Comparison of ENCODE assay signal across 8 cellular contexts in the genomic region with DNA sequence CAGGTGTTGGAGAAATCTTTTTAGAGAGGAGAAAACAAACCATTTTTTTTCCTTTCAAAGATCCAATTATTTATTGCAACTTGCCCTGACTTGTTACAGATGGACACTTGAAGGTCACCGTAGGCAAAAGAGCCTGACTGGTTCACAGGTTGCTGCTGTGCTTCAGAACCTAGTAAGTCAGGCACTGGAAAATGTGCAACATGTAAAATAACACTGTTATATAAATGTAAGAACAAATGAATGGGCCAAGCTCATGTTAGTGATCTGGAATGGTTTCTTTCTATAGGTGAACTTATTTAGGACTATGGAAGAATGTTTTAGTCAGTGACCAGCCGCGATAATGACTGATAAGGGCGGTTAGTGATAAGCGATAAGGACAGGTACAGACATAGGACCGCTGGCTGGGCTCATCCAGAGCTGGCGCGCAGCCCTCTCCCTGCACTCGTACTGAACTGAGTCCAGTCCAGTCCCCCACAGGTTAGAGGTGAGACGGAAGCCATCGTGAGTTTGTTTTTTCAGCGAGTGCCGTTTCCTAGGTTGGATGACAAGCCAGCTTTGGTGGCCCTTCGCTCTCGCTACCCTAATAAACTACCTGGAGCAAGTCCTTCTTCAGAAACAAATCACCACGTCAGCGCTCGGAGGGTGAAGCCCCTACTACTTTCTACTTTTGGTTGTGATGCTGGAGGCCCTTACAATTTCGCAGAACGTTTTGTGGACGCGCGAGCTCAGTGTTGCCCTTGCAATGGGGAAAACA.
DNase-seq lines count a peak whose midpoint lies in the region; ATAC-seq and TF ChIP-seq lines count a peak whose summit lies in the region.

No MANE protein-coding gene starts in this region.

- H3K9me3 ChIP-seq in esophagus squamous epithelium (no peaks in the 10 kb centered on the region), parathyroid adenoma (ENCODE audit: control insufficient read depth, low read length) (no peaks in the 10 kb centered on the region)

- intact Hi-C loops in activated CD8-positive, alpha-beta T cell treated with anti-CD3 and anti-CD28 coated beads for 36 hours (cut with micrococcal nuclease): loop anchor here (5.0 kb wide), 2 partner anchors 106 to 231 kb away; no protein-coding TSS in a partner anchor
- intact Hi-C loops in esophagus squamous epithelium (cut with DNase I): no loop called here

- H3K36me3 ChIP-seq in esophagus squamous epithelium: no peaks in the 10 kb centered on the region
- no peaks in the 10 kb centered on the region for H3K36me3 ChIP-seq in parathyroid adenoma (ENCODE audit: control insufficient read depth, insufficient read depth, low read length)

- peak overlapping the region; percentile 82 for H3K4me3 Mint-ChIP-seq in activated CD8-positive, alpha-beta T cell treated with anti-CD3 and anti-CD28 coated beads for 36 hours

- peaks cover 72% of the 10 kb centered on the region for H3K27me3 Mint-ChIP-seq in activated CD8-positive, alpha-beta T cell treated with anti-CD3 and anti-CD28 coated beads for 36 hours

- H2AFZ ChIP-seq in parathyroid adenoma: peak overlapping the region; percentile 88

- H3K27ac Mint-ChIP-seq in activated CD8-positive, alpha-beta T cell treated with anti-CD3 and anti-CD28 coated beads for 36 hours: peak overlapping the region; percentile 81

- no peak for TF ChIP-seq CTCF in GM10266 (IDR thresholded peaks at IDR 0.05; ENCODE audit: control insufficient read depth, insufficient read depth, low read depth, missing control alignments)
- TF ChIP-seq CTCF in activated CD8-positive, alpha-beta T cell treated with anti-CD3 and anti-CD28 coated beads for 36 hours (IDR thresholded peaks at IDR 0.05): no peak
- TF ChIP-seq CTCF in esophagus squamous epithelium (IDR thresholded peaks at IDR 0.05): no peak
- no peak for TF ChIP-seq CTCF in parathyroid adenoma (IDR thresholded peaks at IDR 0.05)

- no peaks in the 10 kb centered on the region for H3K79me2 ChIP-seq in parathyroid adenoma

- peak; percentile 38 for ATAC-seq in GM21619 (IDR thresholded peaks at IDR 0.05; ENCODE audit: unreplicated experiment)
- peak; percentile 45 for ATAC-seq in activated CD8-positive, alpha-beta T cell treated with anti-CD3 and anti-CD28 coated beads for 36 hours

- H3K9ac ChIP-seq in parathyroid adenoma: no peak overlapping the region

- H3K4me3 ChIP-seq in Jurkat, Clone E6-1 (ENCODE audit: low read length): peak overlapping the region; percentile 66
- H3K4me3 ChIP-seq in esophagus squamous epithelium (peak overlapping the region; percentile 56 to 75 (median 63)), parathyroid adenoma (ENCODE audit: low read depth, low read length) (peak overlapping the region; percentile 85)

- H3K4me2 ChIP-seq in parathyroid adenoma (ENCODE audit: low read length): peak overlapping the region; percentile 87

- TF ChIP-seq POLR2A in esophagus squamous epithelium (IDR thresholded peaks at IDR 0.05): no peak

- POLR2A ChIA-PET in activated CD8-positive, alpha-beta T cell treated with anti-CD3 and anti-CD28 coated beads for 36 hours (lab: Charles Lee): interaction anchor here (0.8 to 4.0 kb wide), 7 partner anchors 7 to 543 kb away, joined by 3 to 31 read pairs (median 3); partner anchors contain the start of gene PRDM1

- CTCF ChIA-PET in activated CD8-positive, alpha-beta T cell treated with anti-CD3 and anti-CD28 coated beads for 36 hours (lab: Charles Lee): interaction anchor here (1.0 to 4.6 kb wide), 13 partner anchors 9 to 569 kb away, joined by 3 to 33 read pairs (median 4); partner anchors contain the start of gene PRDM1

- H3K9me3 Mint-ChIP-seq in activated CD8-positive, alpha-beta T cell treated with anti-CD3 and anti-CD28 coated beads for 36 hours: no peaks in the 10 kb centered on the region

- H3K4me1 ChIP-seq in esophagus squamous epithelium (peaks cover 0 to 38% (median 21%) of the 10 kb centered on the region in 3 donors), parathyroid adenoma (peaks cover 8% of the 10 kb centered on the region)

- H3K36me3 Mint-ChIP-seq in activated CD8-positive, alpha-beta T cell treated with anti-CD3 and anti-CD28 coated beads for 36 hours (ENCODE audit: low read depth): no peaks in the 10 kb centered on the region

- H3K27ac ChIP-seq in esophagus squamous epithelium (peak overlapping the region; percentile 74 to 90 (median 88)), parathyroid adenoma (no peak overlapping the region)

- peaks cover 16% of the 10 kb centered on the region for H3K4me1 Mint-ChIP-seq in activated CD8-positive, alpha-beta T cell treated with anti-CD3 and anti-CD28 coated beads for 36 hours (ENCODE audit: low read depth)

- DNase-seq in GM10266 (ENCODE audit: extremely low spot score) (peak; percentile 47), esophagus squamous epithelium (lab: John Stamatoyannopoulos, UW) (no peak), putamen (ENCODE audit: low spot score) (no peak), SKM-1 (lab: John Stamatoyannopoulos, UW; ENCODE audit: unreplicated experiment) (no peak)
- no peak for DNase-seq in Jurkat, Clone E6-1 (ENCODE audit: low read depth, low spot score)
- DNase-seq in activated CD8-positive, alpha-beta T cell treated with anti-CD3 and anti-CD28 coated beads for 36 hours: peak; percentile 66

- H3K27me3 ChIP-seq in esophagus squamous epithelium (peaks cover 0 to 35% (median 0%) of the 10 kb centered on the region in 4 donors), parathyroid adenoma (ENCODE audit: control insufficient read depth, insufficient read depth, low read length) (peaks cover 8% of the 10 kb centered on the region)

- WGBS in esophagus squamous epithelium, 2 donors: 6 to 15% methylated on average over 15 to 23 of the region's 23 CpGs

Comparison
In these comparisons a context has a peak if more than half of its experiments do, and no peak if none do; other contexts are left out.
1. DNase-seq: peak in GM10266 (single experiment) and activated CD8-positive, alpha-beta T cell treated with anti-CD3 and anti-CD28 coated beads for 36 hours (single experiment); none in Jurkat, Clone E6-1 (single experiment), esophagus squamous epithelium (single experiment), putamen (single experiment) and SKM-1 (single experiment).
2. Peak in every context shown above with its lines, with median percentiles within 50 percentile points of each other: H3K4me3 ChIP-seq.